19 cellular contexts compared by ENCODE assay signal in the genomic region with DNA sequence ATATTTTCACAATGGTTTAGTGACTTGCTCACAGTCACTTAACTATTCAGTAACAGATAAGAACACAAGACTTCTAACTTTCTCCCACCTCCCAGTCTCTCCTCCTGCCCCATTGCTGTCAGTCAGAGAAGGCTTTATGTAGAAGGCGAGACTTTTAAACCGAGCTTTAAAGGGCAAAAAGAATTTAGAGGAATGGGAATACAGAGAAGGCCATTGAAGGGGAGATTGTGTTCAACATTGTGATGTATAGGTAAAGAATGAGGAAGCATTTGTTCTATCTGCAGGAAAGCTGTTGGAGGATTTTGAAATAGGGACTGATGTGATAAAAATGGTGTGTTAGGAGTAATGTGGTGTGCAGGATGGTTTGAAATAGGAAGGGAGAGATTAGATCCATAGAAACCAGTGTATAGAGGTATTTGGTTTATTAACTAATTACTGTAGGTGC. TPM values are rescaled to one million over a fixed set of nuclear protein-coding genes. Genes with fewer than 3 reads are reported as not detected.
DNase-seq lines count a peak whose midpoint lies in the region; ATAC-seq and TF ChIP-seq lines count a peak whose summit lies in the region.
"Had no signal": no experiment of that assay in that cellular context is flagged by ENCODE, and none has a peak within 500 bp of the region (broad histone marks: within the 10 kb centered on the region; RNA-seq: fewer than 3 reads in every experiment).

No MANE protein-coding gene starts in this region.

- BruUV-seq in PC-9 (replicated peaks; lab: Mats Ljungman, UMichigan), result no TSS peak

- no peak for TF ChIP-seq CTCF in PC-9 (conservative IDR thresholded peaks at IDR 0.05)

- peak overlapping the region; percentile 65 for H3K27ac ChIP-seq in PC-9
- H3K27ac ChIP-seq in epithelial cell of prostate, result peak overlapping the region; percentile 48
- H3K27ac ChIP-seq: esophagus muscularis mucosa, ovary, SJCRH30 had no signal

- ATAC-seq in HG03039 (IDR thresholded peaks at IDR 0.05; ENCODE audit: unreplicated experiment), result no peak
- ATAC-seq: activated naive CD4-positive, alpha-beta T cell treated with anti-CD3 and anti-CD28 coated beads, Interleukin-2, amount 50 U/mL, for 72 hours had no signal

- no peaks in the 10 kb centered on the region for H4K20me1 ChIP-seq in PC-9 (ENCODE audit: insufficient read depth)

- H3K4me2 ChIP-seq in PC-9, result peak overlapping the region; percentile 46

- DNase-seq in NCI-H82 (lab: John Stamatoyannopoulos, UW) (peak; percentile 34), NCI-H82 treated with DMSO at 0.1 percent for 48 hours (lab: John Stamatoyannopoulos, UW; ENCODE audit: unreplicated experiment) (no peak), PC-9 (peak; percentile 11 to 71), epithelial cell of prostate (ENCODE audit: low read depth, low spot score) (no peak), renal cortical epithelial cell (ENCODE audit: low read depth) (peak; percentile 40), NCI-H146 treated with DMSO at 0.1 percent for 48 hours (lab: John Stamatoyannopoulos, UW; ENCODE audit: unreplicated experiment) (no peak), GM19238 (ENCODE audit: insufficient read length, low spot score) (no peak)
- DNase-seq: 8988T; CD4-positive, alpha-beta memory T cell; cerebellar nuclear complex; HFFc6; mesenchymal stem cell; NCI-H1694 treated with DMSO at 0.1 percent for 48 hours; NCI-H748 treated with DMSO at 0.1 percent for 48 hours; ovary; SJCRH30 had no signal

- H2AFZ ChIP-seq in PC-9, result no peak overlapping the region

- H3K4me3 ChIP-seq in PC-9, result no peak overlapping the region
- H3K4me3 ChIP-seq: esophagus muscularis mucosa, ovary, SJCRH30 had no signal

- H3F3A ChIP-seq in PC-9 (ENCODE audit: insufficient read depth, low read depth), result peaks cover 11% of the 10 kb centered on the region

- CTCF ChIA-PET in PC-9 (lab: Charles Lee), result interaction anchor here (0.8 kb wide), 1 partner anchor 312 kb away, joined by 4 read pairs; no protein-coding TSS in a partner anchor

- H3K36me3 ChIP-seq in PC-9 (ENCODE audit: low read depth), result 0 out of 2 replicates have a peak, but pooled peaks cover 9% of the 10 kb centered on the region
- H3K36me3 ChIP-seq: esophagus muscularis mucosa, ovary, SJCRH30 had no signal

- no peaks in the 10 kb centered on the region for H3K27me3 ChIP-seq in PC-9 (ENCODE audit: insufficient read depth, low read depth)
- H3K27me3 ChIP-seq: esophagus muscularis mucosa, ovary, SJCRH30 had no signal

- H3K9me2 ChIP-seq in PC-9 (ENCODE audit: insufficient read depth), result no peaks in the 10 kb centered on the region

- POLR2A ChIA-PET in PC-9 (lab: Charles Lee; ENCODE audit: unreplicated experiment), result no interaction called here

- intact Hi-C loops in PC-9 (cut with micrococcal nuclease; ENCODE audit: unreplicated experiment), result loop anchor here (10.0 kb wide), 1 partner anchor 707 kb away; the partner anchor contains the start of genes DCAF6 and MPC2

- peaks cover 99% of the 10 kb centered on the region for H3K79me2 ChIP-seq in PC-9 (ENCODE audit: low read depth)

- H3K4me1 ChIP-seq in PC-9 (replicated peaks; ENCODE audit: insufficient read depth), result peaks cover 65% of the 10 kb centered on the region

- no peaks in the 10 kb centered on the region; the same call in 1 of the 2 replicates for H3K9me3 ChIP-seq in PC-9 (ENCODE audit: insufficient read depth, low read depth)
- H3K9me3 ChIP-seq: esophagus muscularis mucosa, ovary, SJCRH30 had no signal

RNA-seq across cellular contexts. Expression of gene POU2F1, which starts 7.3 kb away (rescaled TPM):
- 16.6 and 28.5 TPM in 2 replicates for total RNA-seq in PC-9 (2021)
- total RNA-seq in renal cortical epithelial cell, result 8.9 and 14.6 TPM in 2 replicates

Comparison
In these comparisons a context has a peak if more than half of its experiments do, and no peak if none do; other contexts are left out.
1. DNase-seq: peak in NCI-H82 (single experiment), PC-9 (2 of 2) and renal cortical epithelial cell (single experiment); none in NCI-H82 treated with DMSO at 0.1 percent for 48 hours (single experiment), epithelial cell of prostate (single experiment), NCI-H146 treated with DMSO at 0.1 percent for 48 hours (single experiment) and GM19238 (single experiment).